30 cellular contexts compared by ENCODE assay signal in genomic region chr4:135497563-135498152, GRCh38.
"Had no signal": no experiment of that assay in that cellular context is flagged by ENCODE, and none has a peak within 500 bp of the region (broad histone marks: within the 10 kb centered on the region; RNA-seq: fewer than 3 reads in every experiment).

No MANE protein-coding gene starts in this region.

- H3K4me1 ChIP-seq: ascending aorta, body of pancreas, Peyer's patch, SJSA1 had no signal

- H3K36me3 ChIP-seq: ascending aorta, cardiac muscle cell, Peyer's patch, SJSA1 had no signal

- H3K9me3 ChIP-seq: ascending aorta, body of pancreas, Peyer's patch, SJSA1 had no signal

- DNase-seq: activated CD4-positive, alpha-beta T cell treated with anti-CD3 and anti-CD28 coated beads for 48 hours; activated CD4-positive, alpha-beta T cell treated with anti-CD3 and anti-CD28 coated beads, Interleukin-2, amount 50 U/mL, for 4 hours; activated CD4-positive, CD25-positive, alpha-beta regulatory T cell treated with anti-CD3 and anti-CD28 coated beads, Interleukin-2, amount 50 U/mL, for 72 hours; activated CD8-positive, alpha-beta memory T cell treated with anti-CD3 and anti-CD28 coated beads, Interleukin-2, amount 50 U/mL, for 48 hours; activated CD8-positive, alpha-beta T cell treated with anti-CD3 and anti-CD28 coated beads, Interleukin-2, amount 10 ng/mL, durations not matched to agents 7 days and 5 days; activated effector memory CD4-positive, alpha-beta T cell treated with anti-CD3 and anti-CD28 coated beads, Interleukin-2, amount 50 U/mL, for 16 hours; activated naive CD4-positive, alpha-beta T cell treated with Interleukin-2 at 50 U/mL for 16 hours; activated naive CD8-positive, alpha-beta T cell treated with anti-CD3 and anti-CD28 coated beads, Interleukin-2, amount 50 U/mL, for 24 hours; activated T-cell treated with anti-CD3 and anti-CD28 coated beads, Interleukin-2, amount 50 U/mL, for 1 hour; amniotic stem cell; body of pancreas; cerebellar nuclear complex; KG1; MV-4-11; NCI-H1092 treated with DMSO at 0.1 percent for 48 hours; NCI-H1417 treated with DMSO at 0.1 percent for 48 hours; NCI-H1694; NCI-H2029 treated with DMSO at 0.1 percent for 48 hours; NCI-H345; NCI-H510A; NCI-H526 treated with DMSO at 0.1 percent for 48 hours; Peyer's patch; SHP77; T-helper 9 cell had no signal

- H3K4me3 ChIP-seq: ascending aorta, body of pancreas, cardiac muscle cell, Peyer's patch, SJSA1 had no signal

- H3K27me3 ChIP-seq: ascending aorta, body of pancreas, cardiac muscle cell, Peyer's patch, SJSA1 had no signal

- H3K27ac ChIP-seq: ascending aorta, body of pancreas, cardiac muscle cell, Peyer's patch, SJSA1 had no signal

- ATAC-seq: activated CD8-positive, alpha-beta T cell treated with anti-CD3 and anti-CD28 coated beads, Interleukin-2, amount 10 ng/mL, durations not matched to agents 7 days and 5 days; activated naive CD4-positive, alpha-beta T cell treated with anti-CD3 and anti-CD28 coated beads, Interleukin-2, amount 50 U/mL, for 72 hours; activated naive CD8-positive, alpha-beta T cell treated with anti-CD3 and anti-CD28 coated beads, Interleukin-2, amount 50 U/mL, for 24 hours; body of pancreas; SK-N-SH treated with all-trans-retinoic acid at 6 μM for 48 hours; WTC11 had no signal
